ENCODE assay signal across 9 cellular contexts in genomic region chr1:26360051-26360806, GRCh38. TPM values are rescaled to one million over a fixed set of nuclear protein-coding genes. Genes with fewer than 3 reads are reported as not detected.
DNase-seq lines count a peak whose midpoint lies in the region; ATAC-seq, FAIRE-seq and TF ChIP-seq lines count a peak whose summit lies in the region.
"Had no signal": no experiment of that assay in that cellular context is flagged by ENCODE, and none has a peak within 500 bp of the region (broad histone marks: within the 10 kb centered on the region; RNA-seq: fewer than 3 reads in every experiment).

No MANE protein-coding gene starts in this region.

- H3K9me3 ChIP-seq in ES-I3 (ENCODE audit: control insufficient read depth, insufficient read depth, low read length), result no peaks in the 10 kb centered on the region
- no peaks in the 10 kb centered on the region for H3K9me3 ChIP-seq in small intestine (ENCODE audit: control insufficient read depth, low read depth)

- peak overlapping the region; percentile 58 for H3K4me3 Mint-ChIP-seq in activated CD4-positive, alpha-beta memory T cell treated with anti-CD3 and anti-CD28 coated beads, Interleukin-2, amount 10 ng/mL, durations not matched to agents 7 days and 5 days

- H3K9ac ChIP-seq in ES-I3 (ENCODE audit: low read depth, low read length), result peak overlapping the region; percentile 71

- CTCF ChIA-PET in activated CD4-positive, alpha-beta memory T cell treated with anti-CD3 and anti-CD28 coated beads, Interleukin-2, amount 10 ng/mL, durations not matched to agents 7 days and 5 days (lab: Charles Lee), result interaction anchor here (1.1 to 8.2 kb wide), 4 partner anchors 13 to 191 kb away, joined by 3 to 67 read pairs (median 4); partner anchors contain the start of genes SH3BGRL3 and ZNF593

- DNase-seq in activated CD4-positive, alpha-beta memory T cell treated with anti-CD3 and anti-CD28 coated beads, Interleukin-2, amount 10 ng/mL, durations not matched to agents 7 days and 5 days, result peak; percentile 52
- DNase-seq in epithelial cell of prostate (ENCODE audit: low read depth, low spot score), result no peak
- DNase-seq in small intestine, result no peak
- no peak for DNase-seq in NOMO-1 treated with DMSO at 0.1 percent for 48 hours (lab: John Stamatoyannopoulos, UW; ENCODE audit: unreplicated experiment)
- no peak for DNase-seq in H54 (ENCODE audit: insufficient read length, low spot score)

- peaks cover 23% of the 10 kb centered on the region for H3K4me1 ChIP-seq in ES-I3 (ENCODE audit: insufficient read depth, low read length)
- peaks cover 0 to 7% of the 10 kb centered on the region in 2 donors for H3K4me1 ChIP-seq in small intestine (ENCODE audit: control insufficient read depth in 2 of 2, insufficient read depth in 1 of 2, low read depth in 1 of 2, low read length in 1 of 2)

- peaks cover 69% of the 10 kb centered on the region for H3K4me1 Mint-ChIP-seq in activated CD4-positive, alpha-beta memory T cell treated with anti-CD3 and anti-CD28 coated beads, Interleukin-2, amount 10 ng/mL, durations not matched to agents 7 days and 5 days

- H3K36me3 Mint-ChIP-seq in activated CD4-positive, alpha-beta memory T cell treated with anti-CD3 and anti-CD28 coated beads, Interleukin-2, amount 10 ng/mL, durations not matched to agents 7 days and 5 days (ENCODE audit: low read depth), result no peaks in the 10 kb centered on the region

- peaks cover 22% of the 10 kb centered on the region for H3K27me3 Mint-ChIP-seq in activated CD4-positive, alpha-beta memory T cell treated with anti-CD3 and anti-CD28 coated beads, Interleukin-2, amount 10 ng/mL, durations not matched to agents 7 days and 5 days

- H3K4me3 ChIP-seq in small intestine (ENCODE audit: low read depth in 1 of 2, low read length in 2 of 2), result peak overlapping the region; percentile 25 to 41

- H3K27ac ChIP-seq in epithelial cell of prostate (peak overlapping the region; percentile 75), small intestine (ENCODE audit: low read depth in 1 of 2, low read length in 1 of 2) (peak overlapping the region in 1 of 2 donors; percentile 88)

- POLR2A ChIA-PET in activated CD4-positive, alpha-beta memory T cell treated with anti-CD3 and anti-CD28 coated beads, Interleukin-2, amount 10 ng/mL, durations not matched to agents 7 days and 5 days (lab: Charles Lee), result interaction anchor here (1.0 to 3.2 kb wide), 8 partner anchors 10 to 74 kb away, joined by 3 to 16 read pairs (median 7); partner anchors contain the start of genes CD52 and ZNF683

- FAIRE-seq in small intestine (lab: Jason Lieb, UNC) (no peak), H54 (lab: Jason Lieb, UNC) (no peak)
- FAIRE-seq: GM18507 had no signal

- ATAC-seq in HG03025 (IDR thresholded peaks at IDR 0.05; ENCODE audit: low FRiP score, unreplicated experiment) (no peak), HG02610 (IDR thresholded peaks at IDR 0.05; ENCODE audit: unreplicated experiment) (no peak)

- TF ChIP-seq POLR2A in H54 (IDR thresholded peaks at IDR 0.05; ENCODE audit: low read depth, low read length), result no peak

- 2 to 5% (median 4%) methylated on average over 54 to 62 of the region's 62 CpGs for WGBS in small intestine, 3 donors

- H3K36me3 ChIP-seq in ES-I3 (ENCODE audit: insufficient read depth, low read length), result no peaks in the 10 kb centered on the region
- H3K36me3 ChIP-seq in small intestine (ENCODE audit: control insufficient read depth in 2 of 2, insufficient read depth in 2 of 2, low read length in 2 of 2), result no peaks in the 10 kb centered on the region

- H3K27ac Mint-ChIP-seq in activated CD4-positive, alpha-beta memory T cell treated with anti-CD3 and anti-CD28 coated beads, Interleukin-2, amount 10 ng/mL, durations not matched to agents 7 days and 5 days, result no peak overlapping the region

- H3K9me3 Mint-ChIP-seq in activated CD4-positive, alpha-beta memory T cell treated with anti-CD3 and anti-CD28 coated beads, Interleukin-2, amount 10 ng/mL, durations not matched to agents 7 days and 5 days, result no peaks in the 10 kb centered on the region

- peaks cover 0 to 5% of the 10 kb centered on the region in 2 donors for H3K27me3 ChIP-seq in small intestine (ENCODE audit: control insufficient read depth in 2 of 2, insufficient read depth in 2 of 2, low read length in 2 of 2)

RNA-seq across cellular contexts. Expression of gene CRYBG2, which starts 6.3 kb away (rescaled TPM):
- 1 to 10 TPM; 1.9 to 4.3 TPM for total RNA-seq in activated CD4-positive, alpha-beta memory T cell treated with anti-CD3 and anti-CD28 coated beads, Interleukin-2, amount 10 ng/mL, durations not matched to agents 7 days and 5 days
- polyA plus RNA-seq in small intestine, result 100 to 1,000 TPM in 2 of 3 donors, 1 to 10 TPM in 1; 6.7 to 267 (median 121) TPM

RNA-seq across cellular contexts. Expression of gene ZNF683, which starts 12.3 kb away (rescaled TPM):
- total RNA-seq in activated CD4-positive, alpha-beta memory T cell treated with anti-CD3 and anti-CD28 coated beads, Interleukin-2, amount 10 ng/mL, durations not matched to agents 7 days and 5 days, result under 1 TPM in 1 of 2 experiments, not detected in 1; 0.18 TPM
- under 1 TPM in 1 of 3 donors, not detected in 2; 0.07 TPM for polyA plus RNA-seq in small intestine

RNA-seq across cellular contexts. Expression of gene CD52, which starts 42.5 kb away (rescaled TPM):
- total RNA-seq in activated CD4-positive, alpha-beta memory T cell treated with anti-CD3 and anti-CD28 coated beads, Interleukin-2, amount 10 ng/mL, durations not matched to agents 7 days and 5 days, result 1,000 to 10,000 TPM; 1,572 to 1,591 TPM
- 100 to 1,000 TPM in 1 of 3 donors, 10 to 100 TPM in 2; 31.1 to 116 (median 42.5) TPM for polyA plus RNA-seq in small intestine

RNA-seq across cellular contexts. Expression of gene LIN28A, which starts 50.4 kb away (rescaled TPM):
- total RNA-seq in activated CD4-positive, alpha-beta memory T cell treated with anti-CD3 and anti-CD28 coated beads, Interleukin-2, amount 10 ng/mL, durations not matched to agents 7 days and 5 days, result not detected
- not detected for polyA plus RNA-seq in small intestine

RNA-seq across cellular contexts. Expression of gene UBXN11, which starts 53.8 kb away (rescaled TPM):
- total RNA-seq in activated CD4-positive, alpha-beta memory T cell treated with anti-CD3 and anti-CD28 coated beads, Interleukin-2, amount 10 ng/mL, durations not matched to agents 7 days and 5 days, result 10 to 100 TPM; 46.9 to 49.9 TPM
- 10 to 100 TPM in 1 of 3 donors, 1 to 10 TPM in 2; 1.1 to 20.2 (median 2.7) TPM for polyA plus RNA-seq in small intestine
